12 cellular contexts compared by ENCODE assay signal in genomic region chr14:50399251-50400032, GRCh38. TPM values are rescaled to one million over a fixed set of nuclear protein-coding genes. Genes with fewer than 3 reads are reported as not detected.
DNase-seq lines count a peak whose midpoint lies in the region; ATAC-seq, FAIRE-seq and TF ChIP-seq lines count a peak whose summit lies in the region.
"Had no signal": no experiment of that assay in that cellular context is flagged by ENCODE, and none has a peak within 500 bp of the region (broad histone marks: within the 10 kb centered on the region; RNA-seq: fewer than 3 reads in every experiment).

No MANE protein-coding gene starts in this region.

- no peak for FAIRE-seq in bronchial epithelial cell (lab: Jason Lieb, UNC)

- no peaks in the 10 kb centered on the region for H3K27me3 ChIP-seq in bronchial epithelial cell (ENCODE audit: control insufficient read depth, insufficient read depth, low read length)

- no peaks in the 10 kb centered on the region for H3K27me3 Mint-ChIP-seq in osteocyte (ENCODE audit: unreplicated experiment)

- no peaks in the 10 kb centered on the region for H3K36me3 ChIP-seq in bronchial epithelial cell (ENCODE audit: control insufficient read depth, insufficient read depth, low read length)

- DNase-seq in DMS 273 (lab: John Stamatoyannopoulos, UW; ENCODE audit: unreplicated experiment) (peak; percentile 91), NCI-H2029 treated with DMSO at 0.1 percent for 48 hours (lab: John Stamatoyannopoulos, UW) (peak; percentile 74), bronchial epithelial cell (ENCODE audit: low read depth) (peak; percentile 12), osteocyte (ENCODE audit: extremely low spot score, unreplicated experiment) (no peak)
- DNase-seq in NK-92 treated with Interleukin-12 subunit alpha and Interleukin-12 subunit beta, amount 100 ng/mL, for 24 hours (lab: John Stamatoyannopoulos, UW) = no peak
- DNase-seq: DND-41, NCI-H1694 treated with DMSO at 0.1 percent for 48 hours, T1000 had no signal

- no peaks in the 10 kb centered on the region for H3K36me3 Mint-ChIP-seq in osteocyte (ENCODE audit: unreplicated experiment)

- no peak for ATAC-seq in GM18868 (IDR thresholded peaks at IDR 0.05; ENCODE audit: unreplicated experiment)
- no peak for ATAC-seq in GM21576 (IDR thresholded peaks at IDR 0.05; ENCODE audit: unreplicated experiment)
- ATAC-seq in GM19397 (IDR thresholded peaks at IDR 0.05; ENCODE audit: unreplicated experiment) = no peak
- ATAC-seq: activated naive CD4-positive, alpha-beta T cell treated with anti-CD3 and anti-CD28 coated beads, Interleukin-2, amount 50 U/mL, for 72 hours had no signal

- no peak overlapping the region for H3K4me3 Mint-ChIP-seq in osteocyte (ENCODE audit: unreplicated experiment)

- TF ChIP-seq CTCF in bronchial epithelial cell (IDR thresholded peaks at IDR 0.05; ENCODE audit: insufficient read depth, low read length, severe bottlenecking) (no peak), osteocyte (IDR thresholded peaks at IDR 0.05) (peak; percentile 13)

- peaks cover 68% of the 10 kb centered on the region for H3K4me1 Mint-ChIP-seq in osteocyte (ENCODE audit: unreplicated experiment)

- no peaks in the 10 kb centered on the region for H3K9me3 Mint-ChIP-seq in osteocyte (ENCODE audit: unreplicated experiment)
- H3K9me3 Mint-ChIP-seq: activated naive CD4-positive, alpha-beta T cell treated with anti-CD3 and anti-CD28 coated beads, Interleukin-2, amount 50 U/mL, for 72 hours had no signal

- no peak overlapping the region for H3K4me3 ChIP-seq in bronchial epithelial cell (ENCODE audit: low read depth, low read length)

- H3K27ac Mint-ChIP-seq in osteocyte (ENCODE audit: unreplicated experiment) = peak overlapping the region; percentile 54
- H3K27ac Mint-ChIP-seq: activated naive CD4-positive, alpha-beta T cell treated with anti-CD3 and anti-CD28 coated beads, Interleukin-2, amount 50 U/mL, for 72 hours had no signal

RNA-seq across cellular contexts. Expression of gene CDKL1, which starts 2.8 kb away (rescaled TPM):
- total RNA-seq in bronchial epithelial cell = 4.5 and 6.1 TPM in 2 replicates
- total RNA-seq in osteocyte = 9.0 and 9.8 TPM in 2 replicates

Comparison
In these comparisons a context has a peak if more than half of its experiments do, and no peak if none do; other contexts are left out.
1. DNase-seq: peak in DMS 273 (single experiment), NCI-H2029 treated with DMSO at 0.1 percent for 48 hours (single experiment) and bronchial epithelial cell (single experiment); none in osteocyte (single experiment) and NK-92 treated with Interleukin-12 subunit alpha and Interleukin-12 subunit beta, amount 100 ng/mL, for 24 hours (single experiment).